In the genomic region with DNA sequence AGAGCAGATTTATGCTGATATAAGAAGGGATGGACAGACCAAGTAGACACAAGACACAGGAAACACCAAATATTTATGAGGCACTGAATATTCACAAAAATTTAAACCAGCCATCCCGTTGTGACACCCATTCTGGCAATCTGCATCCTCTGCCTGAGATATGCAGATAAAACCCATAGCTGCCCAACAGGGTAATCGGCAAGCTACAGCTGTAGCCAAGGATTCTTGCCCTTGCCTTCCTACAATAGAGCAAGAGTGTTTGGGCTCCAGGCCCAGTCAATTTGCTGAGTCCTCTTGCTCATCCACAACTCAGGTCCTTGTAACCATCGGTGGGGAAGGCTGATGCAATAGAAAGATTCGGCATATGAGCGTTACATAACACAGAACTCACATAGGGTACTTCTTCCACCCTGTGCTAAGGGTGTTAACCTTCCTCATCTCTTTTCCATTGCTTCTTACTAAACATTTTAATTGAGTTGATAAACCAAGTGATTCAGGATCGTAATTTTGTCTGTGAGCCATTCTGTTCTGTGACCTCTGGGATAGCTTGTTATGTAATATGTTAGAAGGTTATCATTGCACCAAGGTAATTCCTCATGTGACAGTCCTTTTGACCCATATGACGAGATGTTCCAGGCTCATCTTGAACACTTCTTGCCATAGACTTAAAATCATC, we compare ENCODE assay signal across 21 cellular contexts. TPM values are rescaled to one million over a fixed set of nuclear protein-coding genes. Genes with fewer than 3 reads are reported as not detected.
A peak's percentile ranks its signal among the peaks of the same experiment; 100 is the strongest.
DNase-seq lines count a peak whose midpoint lies in the region; ATAC-seq, FAIRE-seq and TF ChIP-seq lines count a peak whose summit lies in the region.
"Had no signal": no experiment of that assay in that cellular context is flagged by ENCODE, and none has a peak within 500 bp of the region (broad histone marks: within the 10 kb centered on the region; RNA-seq: fewer than 3 reads in every experiment).

No MANE protein-coding gene starts in this region.

- H3K4me3 ChIP-seq in Panc1 (ENCODE audit: low read depth in 2 of 2, low read length in 2 of 2), result no peak overlapping the region
- no peak overlapping the region for H3K4me3 ChIP-seq in K562
- no peak overlapping the region for H3K4me3 ChIP-seq in small intestine (ENCODE audit: low read depth in 1 of 2, low read length in 2 of 2)
- H3K4me3 ChIP-seq in vagina, result no peak overlapping the region
- H3K4me3 ChIP-seq: SJCRH30 had no signal

- H2AFZ ChIP-seq in K562 (ENCODE audit: low read depth, low read length), result no peak overlapping the region

- H3K27ac ChIP-seq in Panc1 (ENCODE audit: low read length), result no peak overlapping the region
- no peak overlapping the region for H3K27ac ChIP-seq in K562 (ENCODE audit: extremely low read depth, low read depth, low read length)
- peak overlapping the region in 1 of 2 donors; percentile 32 for H3K27ac ChIP-seq in small intestine (ENCODE audit: low read depth in 1 of 2, low read length in 1 of 2)
- H3K27ac ChIP-seq in vagina, result no peak overlapping the region
- H3K27ac ChIP-seq: SJCRH30 had no signal

- peaks cover 4% of the 10 kb centered on the region; the same call in 1 of the 2 replicates for H3K27me3 ChIP-seq in Panc1 (ENCODE audit: control insufficient read depth, insufficient read depth, low read length)
- peaks cover 0 to 7% of the 10 kb centered on the region in 2 experiments; a peak in 3 of 5 replicates for H3K27me3 ChIP-seq in K562 (ENCODE audit: control insufficient read depth in 2 of 2, insufficient read depth in 2 of 2, low read length in 2 of 2)
- no peaks in the 10 kb centered on the region for H3K27me3 ChIP-seq in small intestine (ENCODE audit: control insufficient read depth in 2 of 2, insufficient read depth in 2 of 2, low read length in 2 of 2)
- H3K27me3 ChIP-seq in vagina, result no peaks in the 10 kb centered on the region
- H3K27me3 ChIP-seq: SJCRH30 had no signal

- TF ChIP-seq CTCF in Panc1 (IDR thresholded peaks at IDR 0.05), result no peak
- TF ChIP-seq CTCF in K562 (IDR thresholded peaks at IDR 0.05 in 2 of 3, conservative IDR thresholded peaks at IDR 0.05 in 1 of 3; ENCODE audit: insufficient read depth in 2 of 3, low read depth in 1 of 3, low read length in 3 of 3), result no peak
- TF ChIP-seq CTCF in vagina (IDR thresholded peaks at IDR 0.05), result no peak

- FAIRE-seq in K562 (lab: Jason Lieb, UNC) (peak; percentile 32), small intestine (lab: Jason Lieb, UNC) (no peak)
- FAIRE-seq: A204.1 had no signal

- no peaks in the 10 kb centered on the region for H3K36me3 Mint-ChIP-seq in activated CD4-positive, alpha-beta T cell treated with anti-CD3 and anti-CD28 coated beads for 36 hours (ENCODE audit: low read depth)
- peaks cover 6% of the 10 kb centered on the region for H3K36me3 Mint-ChIP-seq in activated CD4-positive, alpha-beta T cell treated with anti-CD3 and anti-CD28 coated beads, Interleukin-2, amount 10 ng/mL, durations not matched to agents 7 days and 5 days (ENCODE audit: low read depth)

- no peak overlapping the region for H3K4me2 ChIP-seq in K562 (ENCODE audit: insufficient read depth, low read length)

- no peaks in the 10 kb centered on the region for H3K27me3 Mint-ChIP-seq in activated CD4-positive, alpha-beta T cell treated with anti-CD3 and anti-CD28 coated beads for 36 hours
- no peaks in the 10 kb centered on the region for H3K27me3 Mint-ChIP-seq in activated CD4-positive, alpha-beta T cell treated with anti-CD3 and anti-CD28 coated beads, Interleukin-2, amount 10 ng/mL, durations not matched to agents 7 days and 5 days

- H3K27ac Mint-ChIP-seq in activated CD4-positive, alpha-beta T cell treated with anti-CD3 and anti-CD28 coated beads for 36 hours, result peak overlapping the region; percentile 69
- H3K27ac Mint-ChIP-seq in activated CD4-positive, alpha-beta T cell treated with anti-CD3 and anti-CD28 coated beads, Interleukin-2, amount 10 ng/mL, durations not matched to agents 7 days and 5 days, result no peak overlapping the region
- H3K27ac Mint-ChIP-seq: H9 had no signal

- H3K4me1 Mint-ChIP-seq in activated CD4-positive, alpha-beta T cell treated with anti-CD3 and anti-CD28 coated beads for 36 hours, result peaks cover 52% of the 10 kb centered on the region
- H3K4me1 Mint-ChIP-seq in activated CD4-positive, alpha-beta T cell treated with anti-CD3 and anti-CD28 coated beads, Interleukin-2, amount 10 ng/mL, durations not matched to agents 7 days and 5 days, result peaks cover 41% of the 10 kb centered on the region
- H3K4me1 Mint-ChIP-seq: H9 had no signal

- intact Hi-C loops in activated CD4-positive, alpha-beta T cell treated with anti-CD3 and anti-CD28 coated beads for 36 hours (cut with DNase I, micrococcal nuclease), result no loop called here
- intact Hi-C loops in Panc1 (cut with micrococcal nuclease; ENCODE audit: unreplicated experiment), result no loop called here
- intact Hi-C loops in K562 (cut with micrococcal nuclease), result no loop called here
- intact Hi-C loops in vagina (cut with DNase I), result no loop called here

- H3K9me3 ChIP-seq in Panc1 (ENCODE audit: control insufficient read depth, insufficient read depth, low read depth, low read length) (no peaks in the 10 kb centered on the region), K562 (replicated peaks; ENCODE audit: control insufficient read depth, insufficient read depth, low read depth, low read length) (no peaks in the 10 kb centered on the region), small intestine (ENCODE audit: control insufficient read depth, low read depth) (no peaks in the 10 kb centered on the region), vagina (no peaks in the 10 kb centered on the region)
- H3K9me3 ChIP-seq: SJCRH30 had no signal

- no peak for ATAC-seq in activated CD4-positive, alpha-beta T cell treated with anti-CD3 and anti-CD28 coated beads for 36 hours
- ATAC-seq in Panc1 (0 out of 2 replicates have a peak, but pooled peaks have one; percentile 42), K562 (no peak; the same call in 2 of the 3 replicates)

- no peaks in the 10 kb centered on the region for H3K79me2 ChIP-seq in K562 (ENCODE audit: control insufficient read depth, insufficient read depth, low read length)

- no peak for TF ChIP-seq RAD21 in K562 (CRISPR knock-in tag; conservative IDR thresholded peaks at IDR 0.05 in 1 of 2, IDR thresholded peaks at IDR 0.05 in 1 of 2)

- POLR2A ChIA-PET in activated CD4-positive, alpha-beta T cell treated with anti-CD3 and anti-CD28 coated beads for 36 hours (lab: Charles Lee), result interaction anchor here (0.5 kb wide), 1 partner anchor 158 kb away, joined by 10 read pairs; no protein-coding TSS in a partner anchor
- POLR2A ChIA-PET in activated CD4-positive, alpha-beta T cell treated with anti-CD3 and anti-CD28 coated beads, Interleukin-2, amount 10 ng/mL, durations not matched to agents 7 days and 5 days (lab: Charles Lee), result no interaction called here
- POLR2A ChIA-PET in Panc1 (lab: Charles Lee), result no interaction called here
- POLR2A ChIA-PET in K562 (lab: Yijun Ruan, JAX), result interaction anchor here (0.6 kb wide), 1 partner anchor 9 kb away, joined by 5 read pairs; no protein-coding TSS in a partner anchor

- H3K4me3 Mint-ChIP-seq in activated CD4-positive, alpha-beta T cell treated with anti-CD3 and anti-CD28 coated beads for 36 hours, result no peak overlapping the region
- H3K4me3 Mint-ChIP-seq in activated CD4-positive, alpha-beta T cell treated with anti-CD3 and anti-CD28 coated beads, Interleukin-2, amount 10 ng/mL, durations not matched to agents 7 days and 5 days, result no peak overlapping the region
- H3K4me3 Mint-ChIP-seq: H9 had no signal

- TF ChIP-seq POLR2A in K562 (conservative IDR thresholded peaks at IDR 0.05), result no peak
- TF ChIP-seq POLR2A in vagina (IDR thresholded peaks at IDR 0.05), result no peak

- in situ Hi-C loops in Panc1 (cut with HindIII; ENCODE audit: low pct_unique_long_range_greater_than_20kb, low sequenced_read_pairs), result no loop called here
- in situ Hi-C loops in K562 (cut with MboI), result no loop called here

- H3K9me3 Mint-ChIP-seq in activated CD4-positive, alpha-beta T cell treated with anti-CD3 and anti-CD28 coated beads for 36 hours (ENCODE audit: low read depth), result peaks cover 3% of the 10 kb centered on the region
- no peaks in the 10 kb centered on the region for H3K9me3 Mint-ChIP-seq in activated CD4-positive, alpha-beta T cell treated with anti-CD3 and anti-CD28 coated beads, Interleukin-2, amount 10 ng/mL, durations not matched to agents 7 days and 5 days
- H3K9me3 Mint-ChIP-seq: H9 had no signal

- no peak for TF ChIP-seq EP300 in K562 (IDR thresholded peaks at IDR 0.05; ENCODE audit: low read length)

- 8% methylated on average over 7 of the region's 7 CpGs for WGBS in K562 (ENCODE audit: insufficient coverage, low coverage, missing lambda C conversion rate)
- WGBS in small intestine, 3 donors, result 60 to 83% (median 72%) methylated on average over 7 of the region's 7 CpGs

- H3K9me1 ChIP-seq in K562 (ENCODE audit: control insufficient read depth, insufficient read depth, low read length), result no peaks in the 10 kb centered on the region

- DNase-seq in activated CD4-positive, alpha-beta T cell treated with anti-CD3 and anti-CD28 coated beads for 36 hours, result no peak
- DNase-seq in activated CD4-positive, alpha-beta T cell treated with anti-CD3 and anti-CD28 coated beads, Interleukin-2, amount 10 ng/mL, durations not matched to agents 7 days and 5 days, result no peak
- DNase-seq in Panc1 (ENCODE audit: low read depth, low spot score) (no peak), K562 (ENCODE audit: extremely low read depth in 1 of 4, low spot score in 3 of 4) (peak in 2 of 4 experiments; percentile 16 to 21), small intestine (peak; percentile 43), HUDEP-2 (lab: John Stamatoyannopoulos, UW; ENCODE audit: unreplicated experiment in 76 of 76) (no peak), cerebellum (ENCODE audit: low spot score) (no peak), vagina (ENCODE audit: extremely low spot score in 2 of 2) (no peak)
- DNase-seq: C1 segment of cervical spinal cord, COR-L47, DMS153, EL, H9, Karpas-422, MV-4-11, NCI-H1436, NCI-H2029 treated with DMSO at 0.1 percent for 48 hours, NCI-H524, SJCRH30 had no signal

- H3K36me3 ChIP-seq in Panc1 (ENCODE audit: control insufficient read depth, insufficient read depth, low read length), result no peaks in the 10 kb centered on the region
- H3K36me3 ChIP-seq in K562 (ENCODE audit: control insufficient read depth, insufficient read depth, low read length), result no peaks in the 10 kb centered on the region
- no peaks in the 10 kb centered on the region for H3K36me3 ChIP-seq in small intestine (ENCODE audit: control insufficient read depth in 2 of 2, insufficient read depth in 2 of 2, low read length in 2 of 2)
- no peaks in the 10 kb centered on the region for H3K36me3 ChIP-seq in vagina
- H3K36me3 ChIP-seq: SJCRH30 had no signal

- BruUV-seq in Panc1 (replicated peaks; lab: Mats Ljungman, UMichigan), result no TSS peak
- BruUV-seq in K562 (replicated peaks; lab: Mats Ljungman, UMichigan), result no TSS peak

- H3K9ac ChIP-seq in K562 (ENCODE audit: insufficient read depth in 1 of 2, low read depth in 2 of 2, low read length in 2 of 2), result no peak overlapping the region

- CTCF ChIA-PET in activated CD4-positive, alpha-beta T cell treated with anti-CD3 and anti-CD28 coated beads for 36 hours (lab: Charles Lee), result interaction anchor here (0.9 to 5.0 kb wide), 9 partner anchors 12 to 111 kb away, joined by 3 to 24 read pairs (median 4); a partner anchor contains a TSS
- CTCF ChIA-PET in activated CD4-positive, alpha-beta T cell treated with anti-CD3 and anti-CD28 coated beads, Interleukin-2, amount 10 ng/mL, durations not matched to agents 7 days and 5 days (lab: Charles Lee), result interaction anchor here (0.9 to 2.1 kb wide), 5 partner anchors 9 to 84 kb away, joined by 3 to 8 read pairs (median 7); no protein-coding TSS in a partner anchor
- CTCF ChIA-PET in Panc1 (lab: Charles Lee) (no interaction called here), K562 (lab: Yijun Ruan, JAX; ENCODE audit: low intra/inter-chr PET ratio) (no interaction called here)

- H3K4me1 ChIP-seq in Panc1 (ENCODE audit: control insufficient read depth, insufficient read depth, low read length) (no peaks in the 10 kb centered on the region; the same call in 1 of the 2 replicates), K562 (replicated peaks in 1 of 2; ENCODE audit: control insufficient read depth in 2 of 2, insufficient read depth in 2 of 2, low read length in 2 of 2) (peaks cover 0 to 5% of the 10 kb centered on the region in 2 experiments; a peak in 1 of 5 replicates), small intestine (ENCODE audit: control insufficient read depth in 2 of 2, insufficient read depth in 1 of 2, low read depth in 1 of 2, low read length in 1 of 2) (peaks cover 0 to 3% of the 10 kb centered on the region in 2 donors), vagina (peaks cover 15% of the 10 kb centered on the region)
- H3K4me1 ChIP-seq: SJCRH30 had no signal

- no peaks in the 10 kb centered on the region for H4K20me1 ChIP-seq in K562 (replicated peaks; ENCODE audit: control insufficient read depth, insufficient read depth, low read length)

RNA-seq across cellular contexts. Expression of a gene that starts 18.7 kb away (rescaled TPM):
- 10 to 100 TPM; 26.7 to 30.1 TPM for total RNA-seq in activated CD4-positive, alpha-beta T cell treated with anti-CD3 and anti-CD28 coated beads for 36 hours
- total RNA-seq in activated CD4-positive, alpha-beta T cell treated with anti-CD3 and anti-CD28 coated beads, Interleukin-2, amount 10 ng/mL, durations not matched to agents 7 days and 5 days, result 1 to 10 TPM; 5.5 to 6.0 TPM
- 1.8 TPM for total RNA-seq in Panc1 (2021; ENCODE audit: unreplicated experiment)
- polyA plus RNA-seq in Panc1 (2012; ENCODE audit: insufficient read length), result 0.55 TPM
- total RNA-seq in K562 (2011; cell fraction: chromatin; rRNA removed; ENCODE audit: low replicate concordance), result not detected in 2 replicates
- not detected in 2 replicates for total RNA-seq in K562 (2011; cell fraction: nucleolus; rRNA removed)
- not detected in 2 replicates for total RNA-seq in K562 (2011; cell fraction: nucleoplasm; rRNA removed)
- 0.08 TPM in 1 of 2 replicates, not detected in the other for total RNA-seq in K562 (2014; rRNA removed)
- 0.16 TPM in 1 of 2 replicates, not detected in the other for total RNA-seq in K562 (2014; rRNA removed; fragmentation: Illumina TruSeq; extraction: Trizol)
- total RNA-seq in K562 (2015; rRNA removed; fragmentation: Illumina TruSeq; extraction: Trizol), result 0.18 and 0.19 TPM in 2 replicates
- 0.09 and 0.29 TPM in 2 replicates for total RNA-seq in K562 (2021)
- polyA plus RNA-seq in K562 (2011; rRNA removed), result 0.17 and 0.38 TPM in 2 replicates
- polyA plus RNA-seq in K562 (2011; cell fraction: cytosol; rRNA removed), result 0.07 and 0.38 TPM in 2 replicates
- polyA plus RNA-seq in K562 (2011; cell fraction: nucleus; rRNA removed), result 0.50 and 0.69 TPM in 2 replicates
- 0.23 and 0.28 TPM in 2 replicates for polyA plus RNA-seq in K562 (2012)
- 0.27 and 0.32 TPM in 2 replicates for polyA plus RNA-seq in K562 (2014; fragmentation: Illumina TruSeq; extraction: Trizol)
- polyA plus RNA-seq in K562 (2014; fragmentation: Nextera tagmentation; extraction: Ambion mirVana), result under 1 TPM; 0.14 to 0.28 TPM
- polyA plus RNA-seq in K562 (2014; rRNA removed), result 0.16 and 0.21 TPM in 2 replicates
- polyA minus RNA-seq in K562 (2011; rRNA and poly(A)+ RNA removed), result 0.07 and 0.60 TPM in 2 replicates
- polyA minus RNA-seq in K562 (2011; cell fraction: cytosol; rRNA and poly(A)+ RNA removed), result not detected in 2 replicates
- 0.56 TPM in 1 of 2 replicates, not detected in the other for polyA minus RNA-seq in K562 (2011; cell fraction: nucleus; rRNA and poly(A)+ RNA removed)
- polyA plus RNA-seq in small intestine, result 10 to 100 TPM in 1 of 3 donors, 1 to 10 TPM in 2; 1.6 to 27.5 (median 3.1) TPM
- 5.7 TPM for total RNA-seq in cerebellum
- 165 TPM for total RNA-seq in vagina
- total RNA-seq: SJCRH30 had no signal

RNA-seq across cellular contexts. Expression of a gene that starts 21.8 kb away (rescaled TPM):
- total RNA-seq in activated CD4-positive, alpha-beta T cell treated with anti-CD3 and anti-CD28 coated beads for 36 hours, result 100 to 1,000 TPM; 400 to 530 TPM
- total RNA-seq in activated CD4-positive, alpha-beta T cell treated with anti-CD3 and anti-CD28 coated beads, Interleukin-2, amount 10 ng/mL, durations not matched to agents 7 days and 5 days, result 100 to 1,000 TPM; 680 to 841 TPM
- total RNA-seq in Panc1 (2021; ENCODE audit: unreplicated experiment) (0.51 TPM), K562 (2014; rRNA removed) (not detected in 2 replicates), K562 (2014; rRNA removed; fragmentation: Illumina TruSeq; extraction: Trizol) (not detected in 2 replicates), K562 (2015; rRNA removed; fragmentation: Illumina TruSeq; extraction: Trizol) (0.11 TPM in 1 of 2 replicates, not detected in the other), K562 (2021) (0.62 and 1.1 TPM in 2 replicates), cerebellum (not detected), vagina (6.9 TPM)
- not detected for polyA plus RNA-seq in Panc1 (2012; ENCODE audit: insufficient read length)
- total RNA-seq in K562 (2011; cell fraction: chromatin; rRNA removed; ENCODE audit: low replicate concordance), result 0.25 TPM in 1 of 2 replicates, not detected in the other
- total RNA-seq in K562 (2011; cell fraction: nucleolus; rRNA removed), result 0.17 TPM in 1 of 2 replicates, not detected in the other
- total RNA-seq in K562 (2011; cell fraction: nucleoplasm; rRNA removed), result not detected in 2 replicates
- polyA plus RNA-seq in K562 (2011; rRNA removed) (0.07 and 0.11 TPM in 2 replicates), K562 (2014; fragmentation: Illumina TruSeq; extraction: Trizol) (0.25 and 0.36 TPM in 2 replicates), K562 (2014; fragmentation: Nextera tagmentation; extraction: Ambion mirVana) (not detected), K562 (2014; rRNA removed) (0.13 TPM in 1 of 2 replicates, not detected in the other), small intestine (10 to 100 TPM in 1 of 3 donors, 1 to 10 TPM in 2; 5.9 to 13.8 (median 6.9) TPM)
- polyA plus RNA-seq in K562 (2011; cell fraction: cytosol; rRNA removed), result 0.12 and 0.21 TPM in 2 replicates
- 0.10 TPM in 1 of 2 replicates, not detected in the other for polyA plus RNA-seq in K562 (2011; cell fraction: nucleus; rRNA removed)
- 0.35 and 1.8 TPM in 2 replicates for polyA plus RNA-seq in K562 (2012)
- polyA minus RNA-seq in K562 (2011; rRNA and poly(A)+ RNA removed), result 0.14 TPM in 1 of 2 replicates, not detected in the other
- not detected in 2 replicates for polyA minus RNA-seq in K562 (2011; cell fraction: cytosol; rRNA and poly(A)+ RNA removed)
- not detected in 2 replicates for polyA minus RNA-seq in K562 (2011; cell fraction: nucleus; rRNA and poly(A)+ RNA removed)
- total RNA-seq: H9, RPMI7951, SJCRH30 had no signal

RNA-seq across cellular contexts. Expression of a gene that starts 30.6 kb away (rescaled TPM):
- 10 to 100 TPM; 45.9 to 53.2 TPM for total RNA-seq in activated CD4-positive, alpha-beta T cell treated with anti-CD3 and anti-CD28 coated beads for 36 hours
- total RNA-seq in activated CD4-positive, alpha-beta T cell treated with anti-CD3 and anti-CD28 coated beads, Interleukin-2, amount 10 ng/mL, durations not matched to agents 7 days and 5 days, result 10 to 100 TPM; 21.2 to 22.0 TPM
- total RNA-seq in Panc1 (2021; ENCODE audit: unreplicated experiment) (1.0 TPM), K562 (2014; rRNA removed) (1.2 and 1.3 TPM in 2 replicates), K562 (2014; rRNA removed; fragmentation: Illumina TruSeq; extraction: Trizol) (2.5 and 2.9 TPM in 2 replicates), K562 (2015; rRNA removed; fragmentation: Illumina TruSeq; extraction: Trizol) (1.7 and 1.9 TPM in 2 replicates), K562 (2021) (1.8 and 2.1 TPM in 2 replicates), cerebellum (1.5 TPM), vagina (9.1 TPM)
- polyA plus RNA-seq in Panc1 (2012; ENCODE audit: insufficient read length), result 0.38 TPM
- total RNA-seq in K562 (2011; cell fraction: chromatin; rRNA removed; ENCODE audit: low replicate concordance), result 0.74 and 1.2 TPM in 2 replicates
- 0.53 and 1.2 TPM in 2 replicates for total RNA-seq in K562 (2011; cell fraction: nucleolus; rRNA removed)
- total RNA-seq in K562 (2011; cell fraction: nucleoplasm; rRNA removed), result 1.4 and 2.1 TPM in 2 replicates
- polyA plus RNA-seq in K562 (2011; rRNA removed) (1.5 and 3.3 TPM in 2 replicates), K562 (2014; fragmentation: Illumina TruSeq; extraction: Trizol) (1.5 TPM in 2 replicates), K562 (2014; fragmentation: Nextera tagmentation; extraction: Ambion mirVana) (1 to 10 TPM; 1.6 to 2.9 TPM), K562 (2014; rRNA removed) (0.97 and 1.1 TPM in 2 replicates), small intestine (1 to 10 TPM; 3.0 to 4.0 (median 3.9) TPM)
- polyA plus RNA-seq in K562 (2011; cell fraction: cytosol; rRNA removed), result 0.42 and 2.3 TPM in 2 replicates
- 0.58 and 1.9 TPM in 2 replicates for polyA plus RNA-seq in K562 (2011; cell fraction: nucleus; rRNA removed)
- 2.0 and 3.8 TPM in 2 replicates for polyA plus RNA-seq in K562 (2012)
- 3.3 and 8.2 TPM in 2 replicates for polyA minus RNA-seq in K562 (2011; rRNA and poly(A)+ RNA removed)
- 1.3 and 2.1 TPM in 2 replicates for polyA minus RNA-seq in K562 (2011; cell fraction: cytosol; rRNA and poly(A)+ RNA removed)
- 0.13 and 0.89 TPM in 2 replicates for polyA minus RNA-seq in K562 (2011; cell fraction: nucleus; rRNA and poly(A)+ RNA removed)

RNA-seq across cellular contexts. Expression of a gene that starts 58.0 kb away (rescaled TPM):
- 100 to 1,000 TPM; 168 to 193 TPM for total RNA-seq in activated CD4-positive, alpha-beta T cell treated with anti-CD3 and anti-CD28 coated beads for 36 hours
- total RNA-seq in activated CD4-positive, alpha-beta T cell treated with anti-CD3 and anti-CD28 coated beads, Interleukin-2, amount 10 ng/mL, durations not matched to agents 7 days and 5 days, result 100 to 1,000 TPM; 117 to 122 TPM
- total RNA-seq in Panc1 (2021; ENCODE audit: unreplicated experiment) (0.39 TPM), K562 (2014; rRNA removed) (0.05 and 0.08 TPM in 2 replicates), K562 (2014; rRNA removed; fragmentation: Illumina TruSeq; extraction: Trizol) (not detected in 2 replicates), K562 (2015; rRNA removed; fragmentation: Illumina TruSeq; extraction: Trizol) (0.19 TPM in 1 of 2 replicates, not detected in the other), K562 (2021) (0.22 and 0.47 TPM in 2 replicates), cerebellum (0.45 TPM), vagina (17.2 TPM)
- not detected for polyA plus RNA-seq in Panc1 (2012; ENCODE audit: insufficient read length)
- not detected in 2 replicates for total RNA-seq in K562 (2011; cell fraction: chromatin; rRNA removed; ENCODE audit: low replicate concordance)
- not detected in 2 replicates for total RNA-seq in K562 (2011; cell fraction: nucleolus; rRNA removed)
- total RNA-seq in K562 (2011; cell fraction: nucleoplasm; rRNA removed), result not detected in 2 replicates
- polyA plus RNA-seq in K562 (2011; rRNA removed) (0.08 TPM in 1 of 2 replicates, not detected in the other), K562 (2014; fragmentation: Illumina TruSeq; extraction: Trizol) (0.09 and 0.12 TPM in 2 replicates), K562 (2014; fragmentation: Nextera tagmentation; extraction: Ambion mirVana) (under 1 TPM in 1 of 2 experiments, not detected in 1; 0.27 TPM), K562 (2014; rRNA removed) (0.32 TPM in 1 of 2 replicates, not detected in the other), small intestine (10 to 100 TPM in 1 of 3 donors, 1 to 10 TPM in 2; 4.2 to 21.6 (median 5.0) TPM)
- polyA plus RNA-seq in K562 (2011; cell fraction: cytosol; rRNA removed), result 0.12 TPM in 1 of 2 replicates, not detected in the other
- polyA plus RNA-seq in K562 (2011; cell fraction: nucleus; rRNA removed), result 0.09 and 0.35 TPM in 2 replicates
- polyA plus RNA-seq in K562 (2012), result 0.25 and 0.39 TPM in 2 replicates
- polyA minus RNA-seq in K562 (2011; rRNA and poly(A)+ RNA removed), result not detected in 2 replicates
- polyA minus RNA-seq in K562 (2011; cell fraction: cytosol; rRNA and poly(A)+ RNA removed), result not detected in 2 replicates
- polyA minus RNA-seq in K562 (2011; cell fraction: nucleus; rRNA and poly(A)+ RNA removed), result under 0.01 TPM in 1 of 2 replicates, not detected in the other
- total RNA-seq: RPMI7951, SJCRH30 had no signal

RNA-seq across cellular contexts. Expression of a gene that starts 59.7 kb away (rescaled TPM):
- total RNA-seq in activated CD4-positive, alpha-beta T cell treated with anti-CD3 and anti-CD28 coated beads for 36 hours, result 100 to 1,000 TPM; 305 to 331 TPM
- total RNA-seq in activated CD4-positive, alpha-beta T cell treated with anti-CD3 and anti-CD28 coated beads, Interleukin-2, amount 10 ng/mL, durations not matched to agents 7 days and 5 days, result 100 to 1,000 TPM; 489 to 557 TPM
- total RNA-seq in Panc1 (2021; ENCODE audit: unreplicated experiment) (0.39 TPM), K562 (2014; rRNA removed) (40.7 and 42.4 TPM in 2 replicates), K562 (2014; rRNA removed; fragmentation: Illumina TruSeq; extraction: Trizol) (52.4 and 54.8 TPM in 2 replicates), K562 (2015; rRNA removed; fragmentation: Illumina TruSeq; extraction: Trizol) (35.6 and 41.7 TPM in 2 replicates), K562 (2021) (34.9 and 36.2 TPM in 2 replicates), cerebellum (0.91 TPM), vagina (13.8 TPM)
- not detected for polyA plus RNA-seq in Panc1 (2012; ENCODE audit: insufficient read length)
- total RNA-seq in K562 (2011; cell fraction: chromatin; rRNA removed; ENCODE audit: low replicate concordance), result 24.0 and 41.4 TPM in 2 replicates
- 83.6 and 106 TPM in 2 replicates for total RNA-seq in K562 (2011; cell fraction: nucleolus; rRNA removed)
- 52.0 and 68.0 TPM in 2 replicates for total RNA-seq in K562 (2011; cell fraction: nucleoplasm; rRNA removed)
- polyA plus RNA-seq in K562 (2011; rRNA removed) (238 and 241 TPM in 2 replicates), K562 (2014; fragmentation: Illumina TruSeq; extraction: Trizol) (67.1 and 75.5 TPM in 2 replicates), K562 (2014; fragmentation: Nextera tagmentation; extraction: Ambion mirVana) (100 to 1,000 TPM; 139 to 145 TPM), K562 (2014; rRNA removed) (69.6 and 76.7 TPM in 2 replicates), small intestine (10 to 100 TPM in 1 of 3 donors, 1 to 10 TPM in 2; 5.4 to 14.6 (median 6.9) TPM)
- 162 and 272 TPM in 2 replicates for polyA plus RNA-seq in K562 (2011; cell fraction: cytosol; rRNA removed)
- polyA plus RNA-seq in K562 (2011; cell fraction: nucleus; rRNA removed), result 58.9 and 86.8 TPM in 2 replicates
- 54.3 and 176 TPM in 2 replicates for polyA plus RNA-seq in K562 (2012)
- 107 and 117 TPM in 2 replicates for polyA minus RNA-seq in K562 (2011; rRNA and poly(A)+ RNA removed)
- 29.9 and 30.2 TPM in 2 replicates for polyA minus RNA-seq in K562 (2011; cell fraction: cytosol; rRNA and poly(A)+ RNA removed)
- 9.8 and 24.3 TPM in 2 replicates for polyA minus RNA-seq in K562 (2011; cell fraction: nucleus; rRNA and poly(A)+ RNA removed)
- total RNA-seq: H9, RPMI7951, SJCRH30 had no signal

Comparison
In these comparisons a context has a peak if more than half of its experiments do, and no peak if none do; other contexts are left out.
1. POLR2A ChIA-PET loops: an anchor here in activated CD4-positive, alpha-beta T cell treated with anti-CD3 and anti-CD28 coated beads for 36 hours (0.5 kb wide) and K562 (0.6 kb wide); none called in activated CD4-positive, alpha-beta T cell treated with anti-CD3 and anti-CD28 coated beads, Interleukin-2, amount 10 ng/mL, durations not matched to agents 7 days and 5 days and Panc1.
2. RNA of a gene that starts 21.8 kb away (total RNA-seq): 680 to 841 TPM in activated CD4-positive, alpha-beta T cell treated with anti-CD3 and anti-CD28 coated beads, Interleukin-2, amount 10 ng/mL, durations not matched to agents 7 days and 5 days and 400 to 530 TPM in activated CD4-positive, alpha-beta T cell treated with anti-CD3 and anti-CD28 coated beads for 36 hours; 6.9 TPM in vagina (single experiment), 0.51 TPM in Panc1 (single experiment), not detected in cerebellum (single experiment) and 0.11 to 1.1 TPM in K562; every median in the first group is over 10 times any median in the second.
3. CTCF ChIA-PET loops: an anchor here in activated CD4-positive, alpha-beta T cell treated with anti-CD3 and anti-CD28 coated beads for 36 hours (0.9 to 5.0 kb wide) and activated CD4-positive, alpha-beta T cell treated with anti-CD3 and anti-CD28 coated beads, Interleukin-2, amount 10 ng/mL, durations not matched to agents 7 days and 5 days (0.9 to 2.1 kb wide); none called in Panc1 and K562.